2 cellular contexts compared by ENCODE assay signal in the genomic region with DNA sequence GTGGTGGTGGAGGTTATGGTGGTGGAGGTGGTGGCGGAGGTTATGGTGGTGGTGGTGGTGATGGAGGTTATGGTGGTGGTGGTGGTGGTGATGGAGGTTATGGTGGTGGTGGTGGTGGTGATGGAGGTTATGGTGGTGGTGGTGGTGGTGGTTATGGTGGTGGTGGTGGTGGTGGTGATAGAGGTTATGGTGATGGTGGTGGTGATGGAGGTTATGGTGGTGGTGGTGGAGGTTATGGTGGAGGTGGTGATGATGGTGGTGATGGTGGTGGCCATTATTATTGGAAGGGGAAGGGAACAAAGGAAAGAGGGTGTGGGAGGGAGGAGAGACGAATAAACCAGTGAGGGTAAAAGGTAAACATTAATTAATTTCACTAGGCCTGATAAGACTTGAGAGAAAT.
TF ChIP-seq lines count a peak whose summit lies in the region.

No MANE protein-coding gene starts in this region.

TF ChIP-seq in IMR-90, 13 proteins besides CTCF, POLR2A, EP300 and RAD21:
- TF ChIP-seq, protein P1, sequence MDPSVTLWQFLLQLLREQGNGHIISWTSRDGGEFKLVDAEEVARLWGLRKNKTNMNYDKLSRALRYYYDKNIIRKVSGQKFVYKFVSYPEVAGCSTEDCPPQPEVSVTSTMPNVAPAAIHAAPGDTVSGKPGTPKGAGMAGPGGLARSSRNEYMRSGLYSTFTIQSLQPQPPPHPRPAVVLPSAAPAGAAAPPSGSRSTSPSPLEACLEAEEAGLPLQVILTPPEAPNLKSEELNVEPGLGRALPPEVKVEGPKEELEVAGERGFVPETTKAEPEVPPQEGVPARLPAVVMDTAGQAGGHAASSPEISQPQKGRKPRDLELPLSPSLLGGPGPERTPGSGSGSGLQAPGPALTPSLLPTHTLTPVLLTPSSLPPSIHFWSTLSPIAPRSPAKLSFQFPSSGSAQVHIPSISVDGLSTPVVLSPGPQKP (IDR thresholded peaks at IDR 0.05; ENCODE audit: borderline replicate concordance, low read depth, low read length), result no peak
- TF ChIP-seq USF2 (IDR thresholded peaks at IDR 0.05; ENCODE audit: low read depth, low read length), result no peak
- no peak for TF ChIP-seq MXI1 (IDR thresholded peaks at IDR 0.05; ENCODE audit: borderline replicate concordance, low read depth, low read length)
- TF ChIP-seq RCOR1 (IDR thresholded peaks at IDR 0.05; ENCODE audit: insufficient replicate concordance, low read length), result no peak
- TF ChIP-seq NFE2L2 (IDR thresholded peaks at IDR 0.05; ENCODE audit: low read depth, low read length), result no peak
- no peak for TF ChIP-seq BHLHE40 (IDR thresholded peaks at IDR 0.05; ENCODE audit: low read depth, low read length)
- no peak for TF ChIP-seq RFX5 (IDR thresholded peaks at IDR 0.05; ENCODE audit: low read depth, low read length)
- TF ChIP-seq MAFK (IDR thresholded peaks at IDR 0.05; ENCODE audit: low read depth, low read length), result no peak

TF ChIP-seq in H1, 55 proteins besides CTCF, POLR2A, EP300 and RAD21:
- TF ChIP-seq, protein P2, sequence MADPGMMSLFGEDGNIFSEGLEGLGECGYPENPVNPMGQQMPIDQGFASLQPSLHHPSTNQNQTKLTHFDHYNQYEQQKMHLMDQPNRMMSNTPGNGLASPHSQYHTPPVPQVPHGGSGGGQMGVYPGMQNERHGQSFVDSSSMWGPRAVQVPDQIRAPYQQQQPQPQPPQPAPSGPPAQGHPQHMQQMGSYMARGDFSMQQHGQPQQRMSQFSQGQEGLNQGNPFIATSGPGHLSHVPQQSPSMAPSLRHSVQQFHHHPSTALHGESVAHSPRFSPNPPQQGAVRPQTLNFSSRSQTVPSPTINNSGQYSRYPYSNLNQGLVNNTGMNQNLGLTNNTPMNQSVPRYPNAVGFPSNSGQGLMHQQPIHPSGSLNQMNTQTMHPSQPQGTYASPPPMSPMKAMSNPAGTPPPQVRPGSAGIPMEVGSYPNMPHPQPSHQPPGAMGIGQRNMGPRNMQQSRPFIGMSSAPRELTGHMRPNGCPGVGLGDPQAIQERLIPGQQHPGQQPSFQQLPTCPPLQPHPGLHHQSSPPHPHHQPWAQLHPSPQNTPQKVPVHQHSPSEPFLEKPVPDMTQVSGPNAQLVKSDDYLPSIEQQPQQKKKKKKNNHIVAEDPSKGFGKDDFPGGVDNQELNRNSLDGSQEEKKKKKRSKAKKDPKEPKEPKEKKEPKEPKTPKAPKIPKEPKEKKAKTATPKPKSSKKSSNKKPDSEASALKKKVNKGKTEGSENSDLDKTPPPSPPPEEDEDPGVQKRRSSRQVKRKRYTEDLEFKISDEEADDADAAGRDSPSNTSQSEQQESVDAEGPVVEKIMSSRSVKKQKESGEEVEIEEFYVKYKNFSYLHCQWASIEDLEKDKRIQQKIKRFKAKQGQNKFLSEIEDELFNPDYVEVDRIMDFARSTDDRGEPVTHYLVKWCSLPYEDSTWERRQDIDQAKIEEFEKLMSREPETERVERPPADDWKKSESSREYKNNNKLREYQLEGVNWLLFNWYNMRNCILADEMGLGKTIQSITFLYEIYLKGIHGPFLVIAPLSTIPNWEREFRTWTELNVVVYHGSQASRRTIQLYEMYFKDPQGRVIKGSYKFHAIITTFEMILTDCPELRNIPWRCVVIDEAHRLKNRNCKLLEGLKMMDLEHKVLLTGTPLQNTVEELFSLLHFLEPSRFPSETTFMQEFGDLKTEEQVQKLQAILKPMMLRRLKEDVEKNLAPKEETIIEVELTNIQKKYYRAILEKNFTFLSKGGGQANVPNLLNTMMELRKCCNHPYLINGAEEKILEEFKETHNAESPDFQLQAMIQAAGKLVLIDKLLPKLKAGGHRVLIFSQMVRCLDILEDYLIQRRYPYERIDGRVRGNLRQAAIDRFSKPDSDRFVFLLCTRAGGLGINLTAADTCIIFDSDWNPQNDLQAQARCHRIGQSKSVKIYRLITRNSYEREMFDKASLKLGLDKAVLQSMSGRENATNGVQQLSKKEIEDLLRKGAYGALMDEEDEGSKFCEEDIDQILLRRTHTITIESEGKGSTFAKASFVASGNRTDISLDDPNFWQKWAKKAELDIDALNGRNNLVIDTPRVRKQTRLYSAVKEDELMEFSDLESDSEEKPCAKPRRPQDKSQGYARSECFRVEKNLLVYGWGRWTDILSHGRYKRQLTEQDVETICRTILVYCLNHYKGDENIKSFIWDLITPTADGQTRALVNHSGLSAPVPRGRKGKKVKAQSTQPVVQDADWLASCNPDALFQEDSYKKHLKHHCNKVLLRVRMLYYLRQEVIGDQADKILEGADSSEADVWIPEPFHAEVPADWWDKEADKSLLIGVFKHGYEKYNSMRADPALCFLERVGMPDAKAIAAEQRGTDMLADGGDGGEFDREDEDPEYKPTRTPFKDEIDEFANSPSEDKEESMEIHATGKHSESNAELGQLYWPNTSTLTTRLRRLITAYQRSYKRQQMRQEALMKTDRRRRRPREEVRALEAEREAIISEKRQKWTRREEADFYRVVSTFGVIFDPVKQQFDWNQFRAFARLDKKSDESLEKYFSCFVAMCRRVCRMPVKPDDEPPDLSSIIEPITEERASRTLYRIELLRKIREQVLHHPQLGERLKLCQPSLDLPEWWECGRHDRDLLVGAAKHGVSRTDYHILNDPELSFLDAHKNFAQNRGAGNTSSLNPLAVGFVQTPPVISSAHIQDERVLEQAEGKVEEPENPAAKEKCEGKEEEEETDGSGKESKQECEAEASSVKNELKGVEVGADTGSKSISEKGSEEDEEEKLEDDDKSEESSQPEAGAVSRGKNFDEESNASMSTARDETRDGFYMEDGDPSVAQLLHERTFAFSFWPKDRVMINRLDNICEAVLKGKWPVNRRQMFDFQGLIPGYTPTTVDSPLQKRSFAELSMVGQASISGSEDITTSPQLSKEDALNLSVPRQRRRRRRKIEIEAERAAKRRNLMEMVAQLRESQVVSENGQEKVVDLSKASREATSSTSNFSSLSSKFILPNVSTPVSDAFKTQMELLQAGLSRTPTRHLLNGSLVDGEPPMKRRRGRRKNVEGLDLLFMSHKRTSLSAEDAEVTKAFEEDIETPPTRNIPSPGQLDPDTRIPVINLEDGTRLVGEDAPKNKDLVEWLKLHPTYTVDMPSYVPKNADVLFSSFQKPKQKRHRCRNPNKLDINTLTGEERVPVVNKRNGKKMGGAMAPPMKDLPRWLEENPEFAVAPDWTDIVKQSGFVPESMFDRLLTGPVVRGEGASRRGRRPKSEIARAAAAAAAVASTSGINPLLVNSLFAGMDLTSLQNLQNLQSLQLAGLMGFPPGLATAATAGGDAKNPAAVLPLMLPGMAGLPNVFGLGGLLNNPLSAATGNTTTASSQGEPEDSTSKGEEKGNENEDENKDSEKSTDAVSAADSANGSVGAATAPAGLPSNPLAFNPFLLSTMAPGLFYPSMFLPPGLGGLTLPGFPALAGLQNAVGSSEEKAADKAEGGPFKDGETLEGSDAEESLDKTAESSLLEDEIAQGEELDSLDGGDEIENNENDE (IDR thresholded peaks at IDR 0.05; ENCODE audit: insufficient replicate concordance, low read length), result no peak
- TF ChIP-seq GABPA (IDR thresholded peaks at IDR 0.05; ENCODE audit: borderline replicate concordance, insufficient read depth, low read length) (no peak), CEBPB (IDR thresholded peaks at IDR 0.05; ENCODE audit: low read depth, low read length) (no peak), BRCA1 (IDR thresholded peaks at IDR 0.05; ENCODE audit: low read depth, low read length) (no peak), NRF1 (IDR thresholded peaks at IDR 0.05; ENCODE audit: low read depth, low read length) (no peak), SIRT6 (IDR thresholded peaks at IDR 0.05; ENCODE audit: low read length) (no peak), CBX5 (IDR thresholded peaks at IDR 0.05; ENCODE audit: low read depth, low read length) (no peak), FOSL1 (IDR thresholded peaks at IDR 0.05; ENCODE audit: insufficient read depth, low read depth, low read length) (no peak), TAF1 (IDR thresholded peaks at IDR 0.05; ENCODE audit: low read depth, low read length) (no peak), JUND (IDR thresholded peaks at IDR 0.05; ENCODE audit: low read length) (no peak), KDM5A (IDR thresholded peaks at IDR 0.05; ENCODE audit: low read length) (no peak), YY1 (IDR thresholded peaks at IDR 0.05; ENCODE audit: low read depth, low read length) (no peak), CHD2 (IDR thresholded peaks at IDR 0.05; ENCODE audit: low read length) (no peak), ATF3 (IDR thresholded peaks at IDR 0.05; ENCODE audit: insufficient read depth, low read depth, low read length) (no peak), SP4 (IDR thresholded peaks at IDR 0.05; ENCODE audit: low read length) (no peak), ZNF274 (IDR thresholded peaks at IDR 0.05; ENCODE audit: borderline replicate concordance, extremely low read depth, low read length) (no peak)
- TF ChIP-seq, protein P3, sequence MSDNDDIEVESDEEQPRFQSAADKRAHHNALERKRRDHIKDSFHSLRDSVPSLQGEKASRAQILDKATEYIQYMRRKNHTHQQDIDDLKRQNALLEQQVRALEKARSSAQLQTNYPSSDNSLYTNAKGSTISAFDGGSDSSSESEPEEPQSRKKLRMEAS (IDR thresholded peaks at IDR 0.05), result no peak
